Comparison of ENCODE assay signal across 9 cellular contexts in genomic region chr7:113289140-113289740, GRCh38.
DNase-seq lines count a peak whose midpoint lies in the region; ATAC-seq, FAIRE-seq and TF ChIP-seq lines count a peak whose summit lies in the region.
"Had no signal": no experiment of that assay in that cellular context is flagged by ENCODE, and none has a peak within 500 bp of the region (broad histone marks: within the 10 kb centered on the region; RNA-seq: fewer than 3 reads in every experiment).

No MANE protein-coding gene starts in this region.

- H3K36me3 ChIP-seq in OCI-LY7 (ENCODE audit: insufficient read depth, low read length) = no peaks in the 10 kb centered on the region

- no peaks in the 10 kb centered on the region for H4K20me1 ChIP-seq in OCI-LY7 (ENCODE audit: insufficient read depth, low read length)

- H3K4me2 ChIP-seq in OCI-LY7 (ENCODE audit: low read length) = no peak overlapping the region

- no peak overlapping the region for H2AFZ ChIP-seq in OCI-LY7 (ENCODE audit: low read length)

- DNase-seq in AG04449 (ENCODE audit: low read depth, low spot score) (no peak), GM12891 (ENCODE audit: insufficient read length, low spot score) (peak; percentile 11), OCI-LY7 (ENCODE audit: low spot score) (peak; percentile 42), fibroblast of the aortic adventitia (ENCODE audit: low read depth) (peak; percentile 69)
- DNase-seq in stimulated activated naive CD4-positive, alpha-beta T cell treated with Interleukin-2 at 50 U/mL for 16 hours (lab: John Stamatoyannopoulos, UW) = no peak

- ATAC-seq in HG03025 (IDR thresholded peaks at IDR 0.05; ENCODE audit: low FRiP score, unreplicated experiment) (peak; percentile 78), HG03571 (IDR thresholded peaks at IDR 0.05; ENCODE audit: unreplicated experiment) (no peak), HG02642 (IDR thresholded peaks at IDR 0.05; ENCODE audit: poor library complexity, unreplicated experiment) (no peak)

- no peak for TF ChIP-seq POLR2A in GM12891 (IDR thresholded peaks at IDR 0.05; ENCODE audit: low read depth, low read length)

- H3K27ac ChIP-seq in OCI-LY7 (ENCODE audit: low read depth, low read length, poor library complexity, severe bottlenecking) = no peak overlapping the region

- CTCF ChIA-PET in AG04449 (lab: Yijun Ruan, JAX) = interaction anchor here (0.6 to 2.1 kb wide), 8 partner anchors 11 to 739 kb away, joined by 3 to 43 read pairs (median 5); no protein-coding TSS in a partner anchor
- CTCF ChIA-PET in OCI-LY7 (lab: Charles Lee; ENCODE audit: unreplicated experiment) = no interaction called here

- no peaks in the 10 kb centered on the region for H3K9me2 ChIP-seq in OCI-LY7 (ENCODE audit: insufficient read depth, low read length)

- TF ChIP-seq CTCF in AG04449 (IDR thresholded peaks at IDR 0.05; ENCODE audit: insufficient read depth, low read length, missing control alignments) = peak; percentile 58
- TF ChIP-seq CTCF in OCI-LY7 (conservative IDR thresholded peaks at IDR 0.05; ENCODE audit: low read length) = peak; percentile 72
- peak; percentile 82 for TF ChIP-seq CTCF in fibroblast of the aortic adventitia (IDR thresholded peaks at IDR 0.05; ENCODE audit: insufficient read depth, low read length)

- no peaks in the 10 kb centered on the region for H3K9me3 ChIP-seq in OCI-LY7 (ENCODE audit: low read length)

- no peaks in the 10 kb centered on the region for H3K79me2 ChIP-seq in OCI-LY7 (ENCODE audit: insufficient read depth, low read depth, low read length)

- BruUV-seq in OCI-LY7 (replicated peaks; lab: Mats Ljungman, UMichigan) = no TSS peak

- FAIRE-seq in GM12891 (lab: Jason Lieb, UNC) = no peak
- FAIRE-seq: colon had no signal

- POLR2A ChIA-PET in AG04449 (lab: Yijun Ruan, JAX) (interaction anchor here (0.7 kb wide), 1 partner anchor 200 kb away, joined by 4 read pairs; no protein-coding TSS in a partner anchor), OCI-LY7 (lab: Charles Lee) (interaction anchor here (0.6 kb wide), 2 partner anchors 9 to 599 kb away, joined by 3 read pairs; no protein-coding TSS in a partner anchor)

- H3K4me1 ChIP-seq in OCI-LY7 (ENCODE audit: insufficient read depth, low read length, poor library complexity, severe bottlenecking) = no peaks in the 10 kb centered on the region

- no peak overlapping the region for H3K4me3 ChIP-seq in AG04449 (ENCODE audit: low read depth, low read length)
- no peak overlapping the region for H3K4me3 ChIP-seq in OCI-LY7 (ENCODE audit: low read depth, low read length, poor library complexity, severe bottlenecking)
- H3K4me3 ChIP-seq in fibroblast of the aortic adventitia (ENCODE audit: low read depth, low read length) = no peak overlapping the region

- intact Hi-C loops in OCI-LY7 (cut with micrococcal nuclease; ENCODE audit: unreplicated experiment) = loop anchor here (5.0 kb wide), 2 partner anchors 132 to 272 kb away; no protein-coding TSS in a partner anchor

TF ChIP-seq in GM12891, 5 proteins besides CTCF, POLR2A, EP300 and RAD21:
- no peak for TF ChIP-seq PAX5 (IDR thresholded peaks at IDR 0.05; ENCODE audit: insufficient read depth, low read length, severe bottlenecking)
- TF ChIP-seq POLR2AphosphoS5 (IDR thresholded peaks at IDR 0.05; ENCODE audit: low read depth, low read length) = no peak
- TF ChIP-seq TAF1 (IDR thresholded peaks at IDR 0.05; ENCODE audit: low read depth, low read length) = no peak
- TF ChIP-seq POU2F2 (IDR thresholded peaks at IDR 0.05; ENCODE audit: low read depth, low read length) = no peak
- TF ChIP-seq SPI1 (IDR thresholded peaks at IDR 0.05; ENCODE audit: low read depth, low read length) = no peak

Comparison
In these comparisons a context has a peak if more than half of its experiments do, and no peak if none do; other contexts are left out.
1. DNase-seq: peak in GM12891 (single experiment), OCI-LY7 (single experiment) and fibroblast of the aortic adventitia (single experiment); none in AG04449 (single experiment) and stimulated activated naive CD4-positive, alpha-beta T cell treated with Interleukin-2 at 50 U/mL for 16 hours (single experiment).
2. Peak in every context shown above with its lines, with median percentiles within 50 percentile points of each other: CTCF ChIP-seq.